In genomic region chr11:18012314-18012905, GRCh38 we compare ENCODE assay signal across 8 cellular contexts. TPM values are rescaled to one million over a fixed set of nuclear protein-coding genes. Genes with fewer than 3 reads are reported as not detected.
DNase-seq lines count a peak whose midpoint lies in the region; ATAC-seq lines count a peak whose summit lies in the region.

No MANE protein-coding gene starts in this region.

- DNase-seq in Right ventricle myocardium inferior (ENCODE audit: missing footprints) (no peak), cardiac septum (ENCODE audit: low spot score) (no peak), T-helper 1 cell (peak in 3 of 5 donors; percentile 10 to 19 (median 17)), lung microvascular endothelial cell (ENCODE audit: low read depth in 2 of 2) (peak; percentile 17 to 29), substantia nigra (lab: John Stamatoyannopoulos, UW) (peak in 30 of 49 donors; percentile 5 to 58 (median 35)), NCI-H1048 (lab: John Stamatoyannopoulos, UW) (no peak)

- peaks cover 25% of the 10 kb centered on the region for H3K27me3 ChIP-seq in ectodermal cell (ENCODE audit: control insufficient read depth, insufficient read depth, low read length, poor library complexity, severe bottlenecking)

- H3K4me3 ChIP-seq in ectodermal cell (ENCODE audit: insufficient read depth, low read depth, low read length), result peak overlapping the region; percentile 73

- peaks cover 8% of the 10 kb centered on the region for H3K4me1 ChIP-seq in ectodermal cell (ENCODE audit: control insufficient read depth, insufficient read depth, low read length)

- no peaks in the 10 kb centered on the region for H3K9me3 ChIP-seq in ectodermal cell (ENCODE audit: control insufficient read depth, low read length)

- peak overlapping the region; percentile 21 for H3K27ac ChIP-seq in ectodermal cell (ENCODE audit: insufficient read depth, low read depth, low read length, poor library complexity, severe bottlenecking)
- H3K27ac ChIP-seq in substantia nigra (ENCODE audit: low read depth, low read length, poor library complexity, severe bottlenecking), result peak overlapping the region; percentile 85

- H3K36me3 ChIP-seq in ectodermal cell (ENCODE audit: control insufficient read depth, insufficient read depth, low read length), result no peaks in the 10 kb centered on the region

- ATAC-seq in Right ventricle myocardium inferior, result peak; percentile 10
- ATAC-seq in HG03520 (IDR thresholded peaks at IDR 0.05; ENCODE audit: unreplicated experiment), result peak; percentile 1

- WGBS in ectodermal cell, 2 experiments, result 1% methylated on average over 39 of the region's 39 CpGs

- intact Hi-C loops in Right ventricle myocardium inferior (cut with DNase I) (loop anchor here (5.0 kb wide), 2 partner anchors 90 to 310 kb away; partner anchors contain the start of genes GTF2H1 and HPS5), cardiac septum (cut with DNase I) (loop anchor here (5.0 kb wide), 1 partner anchor 90 kb away; no protein-coding TSS in a partner anchor)

RNA-seq across cellular contexts. Expression of gene SERGEF, which starts 0.4 kb away (rescaled TPM):
- total RNA-seq in Right ventricle myocardium inferior (15.2 TPM), cardiac septum (22.4 TPM), lung microvascular endothelial cell (15.9 and 20.0 TPM in 2 replicates)
- polyA plus RNA-seq in ectodermal cell (2013, experiment 1 of 4), result 36.4 TPM
- polyA plus RNA-seq in ectodermal cell (2013, experiment 2 of 4), result 30.8 TPM
- 27.9 TPM for polyA plus RNA-seq in ectodermal cell (2013, experiment 3 of 4)
- 25.7 TPM for polyA plus RNA-seq in ectodermal cell (2013, experiment 4 of 4)

RNA-seq across cellular contexts. Expression of gene TPH1, which starts 33.7 kb away (rescaled TPM):
- total RNA-seq in Right ventricle myocardium inferior (not detected), cardiac septum (0.30 TPM), lung microvascular endothelial cell (under 0.01 TPM in 1 of 2 replicates, not detected in the other)
- polyA plus RNA-seq in ectodermal cell (2013, experiment 1 of 4), result 0.57 TPM
- 0.73 TPM for polyA plus RNA-seq in ectodermal cell (2013, experiment 2 of 4)
- 0.43 TPM for polyA plus RNA-seq in ectodermal cell (2013, experiment 3 of 4)
- polyA plus RNA-seq in ectodermal cell (2013, experiment 4 of 4), result 0.20 TPM

Comparison
In these comparisons a context has a peak if more than half of its experiments do, and no peak if none do; other contexts are left out.
1. DNase-seq: peak in T-helper 1 cell (3 of 5), lung microvascular endothelial cell (2 of 2) and substantia nigra (30 of 49); none in Right ventricle myocardium inferior (single experiment), cardiac septum (single experiment) and NCI-H1048 (single experiment).